ENCODE assay signal across 7 cellular contexts in the genomic region with DNA sequence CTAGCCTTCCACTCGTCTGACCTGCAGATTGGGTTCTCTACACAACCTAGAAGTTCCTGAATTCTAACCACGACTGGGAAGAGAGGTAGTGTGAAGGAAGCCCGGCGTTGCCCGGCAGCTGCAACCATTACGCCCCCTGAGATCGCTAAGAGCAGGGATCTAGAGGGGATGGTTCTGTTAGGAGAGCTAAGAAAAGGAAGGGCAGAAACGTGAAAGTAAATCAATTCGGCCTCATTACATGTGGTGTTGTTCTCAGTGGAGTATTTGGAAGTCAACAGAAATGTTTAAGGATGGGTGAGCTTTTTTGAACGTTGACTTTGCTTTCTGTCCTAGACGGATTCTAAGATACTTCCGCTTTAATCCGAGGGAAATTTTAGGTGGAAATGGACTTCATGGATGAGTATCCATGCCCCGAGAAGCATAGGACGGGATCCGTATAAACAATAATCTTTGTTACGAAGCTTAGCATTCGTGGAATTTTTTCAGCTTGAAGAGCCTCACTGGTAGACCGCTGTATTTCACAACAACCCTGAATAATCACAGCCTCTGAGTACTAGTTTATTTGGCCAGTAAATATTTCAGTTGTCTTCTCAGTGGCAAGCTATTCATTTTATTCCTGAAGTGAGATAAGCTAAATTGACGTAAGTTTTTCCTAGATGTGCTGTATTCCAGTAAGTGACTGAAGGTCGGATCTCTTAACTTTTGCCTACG. TPM values are rescaled to one million over a fixed set of nuclear protein-coding genes. Genes with fewer than 3 reads are reported as not detected.
DNase-seq lines count a peak whose midpoint lies in the region; ATAC-seq and TF ChIP-seq lines count a peak whose summit lies in the region.

No MANE protein-coding gene starts in this region.

- DNase-seq in Jurkat, Clone E6-1 (ENCODE audit: low read depth, low spot score): no peak
- DNase-seq in astrocyte of the cerebellum (ENCODE audit: low read depth) (peak; percentile 44), DMS79 (lab: John Stamatoyannopoulos, UW) (no peak)
- DNase-seq in stimulated activated naive CD8-positive, alpha-beta T cell treated with anti-CD3 and anti-CD28 coated beads, Interleukin-15, amount 100 ng/mL, for 72 hours: no peak
- no peak for DNase-seq in effector CD8-positive, alpha-beta T cell (lab: John Stamatoyannopoulos, UW)

- peak overlapping the region; percentile 97 for H3K4me3 ChIP-seq in Jurkat, Clone E6-1 (ENCODE audit: low read length)
- H3K4me3 ChIP-seq in astrocyte of the cerebellum (ENCODE audit: low read depth, low read length) (peak overlapping the region; percentile 86), iPS-20b (ENCODE audit: low read length) (peak overlapping the region; percentile 98)

- peak overlapping the region; percentile 13 for H3K27ac ChIP-seq in iPS-20b (ENCODE audit: low read length)

- peak; percentile 12 for ATAC-seq in GM18511 (IDR thresholded peaks at IDR 0.05; ENCODE audit: unreplicated experiment)
- no peak for ATAC-seq in stimulated activated naive CD8-positive, alpha-beta T cell treated with anti-CD3 and anti-CD28 coated beads, Interleukin-15, amount 100 ng/mL, for 72 hours

- no peaks in the 10 kb centered on the region for H3K27me3 ChIP-seq in iPS-20b (ENCODE audit: insufficient read depth, low read length)

- in situ Hi-C loops in astrocyte of the cerebellum (cut with HindIII; ENCODE audit: low sequenced_read_pairs): no loop called here

- 0 out of 2 replicates have a peak, but pooled peaks cover 3% of the 10 kb centered on the region for H3K4me1 ChIP-seq in iPS-20b (ENCODE audit: insufficient read depth, low read length)

- peaks cover 81% of the 10 kb centered on the region for H3K4me1 Mint-ChIP-seq in stimulated activated naive CD8-positive, alpha-beta T cell treated with anti-CD3 and anti-CD28 coated beads, Interleukin-15, amount 100 ng/mL, for 72 hours

- peaks cover 37% of the 10 kb centered on the region for H3K36me3 ChIP-seq in iPS-20b (ENCODE audit: insufficient read depth, low read depth, low read length)

- H3K27me3 Mint-ChIP-seq in stimulated activated naive CD8-positive, alpha-beta T cell treated with anti-CD3 and anti-CD28 coated beads, Interleukin-15, amount 100 ng/mL, for 72 hours: no peaks in the 10 kb centered on the region

- no peaks in the 10 kb centered on the region for H3K9me3 ChIP-seq in iPS-20b (ENCODE audit: insufficient read depth, low read depth, low read length)

- TF ChIP-seq CTCF in astrocyte of the cerebellum (IDR thresholded peaks at IDR 0.05; ENCODE audit: low read depth, low read length, missing control alignments): no peak

- H3K4me3 Mint-ChIP-seq in stimulated activated naive CD8-positive, alpha-beta T cell treated with anti-CD3 and anti-CD28 coated beads, Interleukin-15, amount 100 ng/mL, for 72 hours: peak overlapping the region; percentile 91 to 98

- H3K9ac ChIP-seq in iPS-20b (ENCODE audit: low read depth, low read length): peak overlapping the region; percentile 95

- H3K9me3 Mint-ChIP-seq in stimulated activated naive CD8-positive, alpha-beta T cell treated with anti-CD3 and anti-CD28 coated beads, Interleukin-15, amount 100 ng/mL, for 72 hours: no peaks in the 10 kb centered on the region

- peak overlapping the region; percentile 100 for H3K27ac Mint-ChIP-seq in stimulated activated naive CD8-positive, alpha-beta T cell treated with anti-CD3 and anti-CD28 coated beads, Interleukin-15, amount 100 ng/mL, for 72 hours

RNA-seq across cellular contexts. Expression of a gene that starts 0.6 kb away (rescaled TPM):
- polyA plus RNA-seq in Jurkat, Clone E6-1 (2012; ENCODE audit: insufficient read depth, insufficient read length): 923 TPM

RNA-seq across cellular contexts. Expression of a gene that starts 34.3 kb away (rescaled TPM):
- polyA plus RNA-seq in Jurkat, Clone E6-1 (2012; ENCODE audit: insufficient read depth, insufficient read length): 27.5 TPM

RNA-seq across cellular contexts. Expression of a gene that starts 42.6 kb away (rescaled TPM):
- 18.7 TPM for polyA plus RNA-seq in Jurkat, Clone E6-1 (2012; ENCODE audit: insufficient read depth, insufficient read length)

RNA-seq across cellular contexts. Expression of a gene that starts 57.9 kb away (rescaled TPM):
- 109 TPM for polyA plus RNA-seq in Jurkat, Clone E6-1 (2012; ENCODE audit: insufficient read depth, insufficient read length)

RNA-seq across cellular contexts. Expression of a gene that starts 59.5 kb away (rescaled TPM):
- 2,085 TPM for polyA plus RNA-seq in Jurkat, Clone E6-1 (2012; ENCODE audit: insufficient read depth, insufficient read length)
